2 cellular contexts compared by ENCODE assay signal in genomic region chr4:89316187-89316586, GRCh38.
TF ChIP-seq lines count a peak whose summit lies in the region.

No MANE protein-coding gene starts in this region.

TF ChIP-seq in A549, 52 proteins besides CTCF, POLR2A, EP300 and RAD21 (continued from another document):
- TF ChIP-seq, protein P1, sequence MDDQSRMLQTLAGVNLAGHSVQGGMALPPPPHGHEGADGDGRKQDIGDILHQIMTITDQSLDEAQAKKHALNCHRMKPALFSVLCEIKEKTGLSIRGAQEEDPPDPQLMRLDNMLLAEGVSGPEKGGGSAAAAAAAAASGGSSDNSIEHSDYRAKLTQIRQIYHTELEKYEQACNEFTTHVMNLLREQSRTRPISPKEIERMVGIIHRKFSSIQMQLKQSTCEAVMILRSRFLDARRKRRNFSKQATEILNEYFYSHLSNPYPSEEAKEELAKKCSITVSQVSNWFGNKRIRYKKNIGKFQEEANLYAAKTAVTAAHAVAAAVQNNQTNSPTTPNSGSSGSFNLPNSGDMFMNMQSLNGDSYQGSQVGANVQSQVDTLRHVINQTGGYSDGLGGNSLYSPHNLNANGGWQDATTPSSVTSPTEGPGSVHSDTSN (IDR thresholded peaks at IDR 0.05) = no peak

TF ChIP-seq in endothelial cell of umbilical vein, 7 proteins besides CTCF, POLR2A, EP300 and RAD21 (continued from another document):
- no peak for TF ChIP-seq POLR2AphosphoS5 (IDR thresholded peaks at IDR 0.05; ENCODE audit: insufficient read depth, low read depth, low read length)
- no peak for TF ChIP-seq EZH2 (IDR thresholded peaks at IDR 0.05; ENCODE audit: borderline replicate concordance, low read depth, low read length, severe bottlenecking)
